In genomic region chr19:40443930-40444180, GRCh38 we compare ENCODE assay signal across 8 cellular contexts. TPM values are rescaled to one million over a fixed set of nuclear protein-coding genes. Genes with fewer than 3 reads are reported as not detected.
DNase-seq lines count a peak whose midpoint lies in the region; ATAC-seq, FAIRE-seq and TF ChIP-seq lines count a peak whose summit lies in the region.

No MANE protein-coding gene starts in this region.

- H3K4me3 ChIP-seq in AG04450 (ENCODE audit: low read depth, low read length) (peak overlapping the region; percentile 100), SK-N-MC (peak overlapping the region; percentile 100), esophagus squamous epithelium (peak overlapping the region; percentile 55 to 100 (median 92)), osteoblast (ENCODE audit: insufficient read depth, low read length) (peak overlapping the region; percentile 100)

- H3K4me2 ChIP-seq in osteoblast (ENCODE audit: insufficient read depth, low read length) = peak overlapping the region; percentile 97

- POLR2A ChIA-PET in AG04450 (lab: Yijun Ruan, JAX) = interaction anchor here (0.5 to 3.4 kb wide), 9 partner anchors 9 to 171 kb away, joined by 3 to 43 read pairs (median 7); partner anchors contain the start of genes BLVRB and SERTAD1

- peaks cover 21% of the 10 kb centered on the region for H3K36me3 ChIP-seq in SK-N-MC (ENCODE audit: insufficient read depth, low read length)
- H3K36me3 ChIP-seq in esophagus squamous epithelium = peaks cover 10 to 47% (median 21%) of the 10 kb centered on the region in 3 donors
- peaks cover 26% of the 10 kb centered on the region for H3K36me3 ChIP-seq in osteoblast (ENCODE audit: insufficient read depth, low read length)

- no peak for FAIRE-seq in HTR-8/SVneo (lab: Jason Lieb, UNC)

- ATAC-seq in GM21723 (IDR thresholded peaks at IDR 0.05; ENCODE audit: unreplicated experiment) = peak; percentile 3
- no peak for ATAC-seq in GM19035 (IDR thresholded peaks at IDR 0.05; ENCODE audit: unreplicated experiment)
- ATAC-seq in GM21717 (IDR thresholded peaks at IDR 0.05; ENCODE audit: unreplicated experiment) = no peak

- CTCF ChIA-PET in AG04450 (lab: Charles Lee) = interaction anchor here (1.0 to 2.3 kb wide), 4 partner anchors 10 to 191 kb away, joined by 3 to 14 read pairs (median 8); no protein-coding TSS in a partner anchor

- H3K27ac ChIP-seq in AG04450 (ENCODE audit: low read depth, low read length) (peak overlapping the region; percentile 91), SK-N-MC (peak overlapping the region; percentile 98), esophagus squamous epithelium (peak overlapping the region; percentile 91 to 100 (median 100)), osteoblast (ENCODE audit: low read depth, low read length) (peak overlapping the region; percentile 95)

- TF ChIP-seq POLR2A in esophagus squamous epithelium (IDR thresholded peaks at IDR 0.05) = no peak

- H2AFZ ChIP-seq in osteoblast (ENCODE audit: low read length) = peak overlapping the region; percentile 88

- intact Hi-C loops in esophagus squamous epithelium (cut with DNase I) = no loop called here

- peaks cover 32% of the 10 kb centered on the region for H4K20me1 ChIP-seq in osteoblast (ENCODE audit: insufficient read depth, low read length)

- H3K79me2 ChIP-seq in osteoblast (ENCODE audit: insufficient read depth, low read length) = peaks cover 44% of the 10 kb centered on the region

- peak overlapping the region; percentile 95 for H3K9ac ChIP-seq in SK-N-MC (ENCODE audit: insufficient read length)

- H3K9me3 ChIP-seq in AG04450 (ENCODE audit: control insufficient read depth, insufficient read depth, low read length) = no peaks in the 10 kb centered on the region
- no peaks in the 10 kb centered on the region for H3K9me3 ChIP-seq in SK-N-MC (ENCODE audit: low read depth, low read length)
- H3K9me3 ChIP-seq in esophagus squamous epithelium = no peaks in the 10 kb centered on the region
- no peaks in the 10 kb centered on the region for H3K9me3 ChIP-seq in osteoblast (ENCODE audit: low read depth, low read length)

- H3K27me3 ChIP-seq in AG04450 (ENCODE audit: control insufficient read depth, insufficient read depth, low read length) = no peaks in the 10 kb centered on the region
- H3K27me3 ChIP-seq in esophagus squamous epithelium = no peaks in the 10 kb centered on the region
- H3K27me3 ChIP-seq in osteoblast (ENCODE audit: insufficient read depth, low read length) = no peaks in the 10 kb centered on the region

- TF ChIP-seq CTCF in AG04450 (IDR thresholded peaks at IDR 0.05; ENCODE audit: low read depth, low read length) = no peak
- TF ChIP-seq CTCF in esophagus squamous epithelium (IDR thresholded peaks at IDR 0.05) = no peak
- TF ChIP-seq CTCF in osteoblast (IDR thresholded peaks at IDR 0.05; ENCODE audit: extremely low read depth, low read depth, low read length) = no peak

- H3K4me1 ChIP-seq in esophagus squamous epithelium (peaks cover 24 to 51% (median 29%) of the 10 kb centered on the region in 3 donors), osteoblast (ENCODE audit: insufficient read depth, low read length) (peaks cover 15% of the 10 kb centered on the region)

- WGBS in esophagus squamous epithelium, 2 donors = 0% methylated on average over 3 to 7 of the region's 9 CpGs

- DNase-seq in AG04450 (ENCODE audit: low read depth, low spot score) (no peak), SK-N-MC (ENCODE audit: low read depth, low spot score) (no peak), esophagus squamous epithelium (lab: John Stamatoyannopoulos, UW) (no peak), osteoblast (ENCODE audit: insufficient read length, low spot score, missing footprints) (peak; percentile 84), HTR-8/SVneo (ENCODE audit: insufficient read length, low spot score) (no peak)

RNA-seq across cellular contexts. Expression of gene SERTAD3, which starts 0.3 kb away (rescaled TPM):
- 16.1 and 19.6 TPM in 2 replicates for polyA plus RNA-seq in AG04450 (2011; rRNA removed)
- 32.7 and 46.7 TPM in 2 replicates for polyA minus RNA-seq in AG04450 (2011; rRNA and poly(A)+ RNA removed)
- total RNA-seq in esophagus squamous epithelium (10 to 100 TPM in 3 of 4 donors, 1 to 10 TPM in 1; 8.9 to 17.4 (median 12.0) TPM), osteoblast (21.2 and 23.5 TPM in 2 replicates)

RNA-seq across cellular contexts. Expression of gene SERTAD1, which starts 18.1 kb away (rescaled TPM):
- 11.9 and 16.2 TPM in 2 replicates for polyA plus RNA-seq in AG04450 (2011; rRNA removed)
- 3.6 and 6.2 TPM in 2 replicates for polyA minus RNA-seq in AG04450 (2011; rRNA and poly(A)+ RNA removed)
- total RNA-seq in esophagus squamous epithelium = 10 to 100 TPM; 10.2 to 24.9 (median 16.2) TPM
- 15.2 and 15.3 TPM in 2 replicates for total RNA-seq in osteoblast

RNA-seq across cellular contexts. Expression of gene BLVRB, which starts 21.7 kb away (rescaled TPM):
- 40.4 and 58.0 TPM in 2 replicates for polyA plus RNA-seq in AG04450 (2011; rRNA removed)
- polyA minus RNA-seq in AG04450 (2011; rRNA and poly(A)+ RNA removed) = 21.5 and 35.2 TPM in 2 replicates
- total RNA-seq in esophagus squamous epithelium (100 to 1,000 TPM; 177 to 283 (median 236) TPM), osteoblast (75.7 and 82.2 TPM in 2 replicates)

RNA-seq across cellular contexts. Expression of gene SPTBN4, which starts 22.9 kb away (rescaled TPM):
- 1.3 and 1.9 TPM in 2 replicates for polyA plus RNA-seq in AG04450 (2011; rRNA removed)
- polyA minus RNA-seq in AG04450 (2011; rRNA and poly(A)+ RNA removed) = 0.65 and 1.5 TPM in 2 replicates
- 1 to 10 TPM in 2 of 4 donors, under 1 TPM in 2; 0.08 to 2.0 (median 1.2) TPM for total RNA-seq in esophagus squamous epithelium
- total RNA-seq in osteoblast = 0.72 and 1.2 TPM in 2 replicates

RNA-seq across cellular contexts. Expression of gene PRX, which starts 30.7 kb away (rescaled TPM):
- polyA plus RNA-seq in AG04450 (2011; rRNA removed) = 1.8 and 1.9 TPM in 2 replicates
- 1.3 and 1.4 TPM in 2 replicates for polyA minus RNA-seq in AG04450 (2011; rRNA and poly(A)+ RNA removed)
- total RNA-seq in esophagus squamous epithelium (1 to 10 TPM in 3 of 4 donors, under 1 TPM in 1; 0.70 to 6.1 (median 2.4) TPM), osteoblast (2.7 and 3.3 TPM in 2 replicates)
